Comparison of ENCODE assay signal across 8 cellular contexts in genomic region chr18:63936156-63936931, GRCh38. TPM values are rescaled to one million over a fixed set of nuclear protein-coding genes. Genes with fewer than 3 reads are reported as not detected.
DNase-seq lines count a peak whose midpoint lies in the region; FAIRE-seq and TF ChIP-seq lines count a peak whose summit lies in the region.

No MANE protein-coding gene starts in this region.

- DNase-seq in GM04504 (ENCODE audit: low read depth) (peak; percentile 64), GM23248 (peak; percentile 92), KG1 (lab: John Stamatoyannopoulos, UW) (peak; percentile 22), SIG-M5 (lab: John Stamatoyannopoulos, UW) (peak; percentile 28), cardiac muscle cell (ENCODE audit: low read depth in 1 of 2, low spot score in 1 of 2) (peak; percentile 83 to 85), osteocyte (ENCODE audit: extremely low spot score, unreplicated experiment) (peak; percentile 85), urothelium cell line (ENCODE audit: low spot score) (peak; percentile 81)

- peak overlapping the region; percentile 87 for H3K4me2 ChIP-seq in GM23248 (ENCODE audit: unreplicated experiment)

- no peaks in the 10 kb centered on the region for H3K79me2 ChIP-seq in GM23248 (ENCODE audit: insufficient read depth)

- H3K4me3 ChIP-seq in GM23248 (peak overlapping the region; percentile 86), cardiac muscle cell (peak overlapping the region; percentile 31)

- H3K27me3 Mint-ChIP-seq in activated naive CD8-positive, alpha-beta T cell = peaks cover 4% of the 10 kb centered on the region
- H3K27me3 Mint-ChIP-seq in osteocyte (ENCODE audit: unreplicated experiment) = peaks cover 19% of the 10 kb centered on the region

- H3K4me3 Mint-ChIP-seq in activated naive CD8-positive, alpha-beta T cell = peak overlapping the region; percentile 82
- peak overlapping the region; percentile 66 for H3K4me3 Mint-ChIP-seq in osteocyte (ENCODE audit: unreplicated experiment)

- H3K4me1 ChIP-seq in GM23248 (ENCODE audit: insufficient read depth) = no peaks in the 10 kb centered on the region
- no peaks in the 10 kb centered on the region for H3K4me1 ChIP-seq in cardiac muscle cell (ENCODE audit: low read depth)

- H2AFZ ChIP-seq in GM23248 = peak overlapping the region; percentile 99

- no peaks in the 10 kb centered on the region for H3K36me3 Mint-ChIP-seq in activated naive CD8-positive, alpha-beta T cell
- H3K36me3 Mint-ChIP-seq in osteocyte (ENCODE audit: unreplicated experiment) = no peaks in the 10 kb centered on the region

- no peaks in the 10 kb centered on the region for H3K27me3 ChIP-seq in GM23248 (replicated peaks; ENCODE audit: insufficient read depth)
- H3K27me3 ChIP-seq in cardiac muscle cell = peaks cover 42% of the 10 kb centered on the region

- no peak overlapping the region for H3K27ac ChIP-seq in GM23248
- no peak overlapping the region for H3K27ac ChIP-seq in cardiac muscle cell

- H4K20me1 ChIP-seq in GM23248 (ENCODE audit: insufficient read depth) = no peaks in the 10 kb centered on the region

- 0 out of 2 replicates have a peak, but pooled peaks cover 12% of the 10 kb centered on the region for H3F3A ChIP-seq in GM23248 (ENCODE audit: insufficient read depth)

- TF ChIP-seq CTCF in cardiac muscle cell (IDR thresholded peaks at IDR 0.05; ENCODE audit: low read depth, low read length) (peak; percentile 72), osteocyte (IDR thresholded peaks at IDR 0.05) (peak; percentile 72)

- peak; percentile 44 for FAIRE-seq in urothelium cell line (lab: Jason Lieb, UNC)

- H3K4me1 Mint-ChIP-seq in activated naive CD8-positive, alpha-beta T cell (ENCODE audit: low read depth) = peaks cover 3% of the 10 kb centered on the region
- H3K4me1 Mint-ChIP-seq in osteocyte (ENCODE audit: unreplicated experiment) = peaks cover 3% of the 10 kb centered on the region

- H3K9me3 ChIP-seq in GM23248 (ENCODE audit: low read depth) = no peaks in the 10 kb centered on the region
- H3K9me3 ChIP-seq in cardiac muscle cell (ENCODE audit: low read depth) = no peaks in the 10 kb centered on the region

- peak overlapping the region; percentile 75 for H3K9ac ChIP-seq in GM23248

- H3K36me3 ChIP-seq in GM23248 (ENCODE audit: low read depth) = no peaks in the 10 kb centered on the region
- H3K36me3 ChIP-seq in cardiac muscle cell = no peaks in the 10 kb centered on the region

- no peaks in the 10 kb centered on the region for H3K9me2 ChIP-seq in GM23248 (ENCODE audit: insufficient read depth)

- in situ Hi-C loops in GM23248 (cut with MboI) = loop anchor here (10.0 kb wide), 1 partner anchor 92 kb away; no protein-coding TSS in a partner anchor

- 1 to 4% methylated on average over 40 to 54 of the region's 54 CpGs for WGBS in GM23248 (ENCODE audit: low coverage in 1 of 2, low lambda C conversion rate in 2 of 2, missing lambda C conversion rate in 2 of 2), 2 experiments

- H3K27ac Mint-ChIP-seq in activated naive CD8-positive, alpha-beta T cell = no peak overlapping the region
- no peak overlapping the region for H3K27ac Mint-ChIP-seq in osteocyte (ENCODE audit: unreplicated experiment)

- no peaks in the 10 kb centered on the region for H3K9me3 Mint-ChIP-seq in activated naive CD8-positive, alpha-beta T cell (ENCODE audit: low read depth)
- no peaks in the 10 kb centered on the region for H3K9me3 Mint-ChIP-seq in osteocyte (ENCODE audit: unreplicated experiment)

RNA-seq across cellular contexts. Expression of gene HMSD, which starts 12.8 kb away (rescaled TPM):
- total RNA-seq in GM23248 (2014; rRNA removed; shearing (Covaris generic)) = not detected in 2 replicates
- polyA plus RNA-seq in GM23248 (2016; fragmentation: Nextera tagmentation; extraction: Ambion mirVana) (0.83 TPM in 1 of 2 replicates, not detected in the other), cardiac muscle cell (3.7 TPM in 1 of 2 replicates, not detected in the other)
- total RNA-seq in cardiac muscle cell (0.14 TPM in 1 of 2 replicates, not detected in the other), osteocyte (not detected in 2 replicates)

RNA-seq across cellular contexts. Expression of gene SERPINB10, which starts 28.6 kb away (rescaled TPM):
- total RNA-seq in GM23248 (2014; rRNA removed; shearing (Covaris generic)) = not detected in 2 replicates
- polyA plus RNA-seq in GM23248 (2016; fragmentation: Nextera tagmentation; extraction: Ambion mirVana) (not detected in 2 replicates), cardiac muscle cell (not detected in 2 replicates)
- total RNA-seq in cardiac muscle cell (not detected in 2 replicates), osteocyte (not detected in 2 replicates)

RNA-seq across cellular contexts. Expression of gene SERPINB8, which starts 33.5 kb away (rescaled TPM):
- 21.2 and 25.3 TPM in 2 replicates for total RNA-seq in GM23248 (2014; rRNA removed; shearing (Covaris generic))
- polyA plus RNA-seq in GM23248 (2016; fragmentation: Nextera tagmentation; extraction: Ambion mirVana) (57.3 and 61.7 TPM in 2 replicates), cardiac muscle cell (0.90 and 4.0 TPM in 2 replicates)
- total RNA-seq in cardiac muscle cell (0.56 and 0.60 TPM in 2 replicates), osteocyte (8.0 and 8.5 TPM in 2 replicates)

RNA-seq across cellular contexts. Expression of gene SERPINB2, which starts 48.8 kb away (rescaled TPM):
- 6.1 and 13.0 TPM in 2 replicates for total RNA-seq in GM23248 (2014; rRNA removed; shearing (Covaris generic))
- polyA plus RNA-seq in GM23248 (2016; fragmentation: Nextera tagmentation; extraction: Ambion mirVana) (10.6 and 10.7 TPM in 2 replicates), cardiac muscle cell (not detected in 2 replicates)
- total RNA-seq in cardiac muscle cell (not detected in 2 replicates), osteocyte (not detected in 2 replicates)

Comparison
In these comparisons a context has a peak if more than half of its experiments do, and no peak if none do; other contexts are left out.
1. DNase-seq: peak in every context shown above with its lines; median percentile 92 in GM23248; 85 in osteocyte; 84 in cardiac muscle cell; 81 in urothelium cell line; 64 in GM04504; 28 in SIG-M5; 22 in KG1.